In the genomic region with DNA sequence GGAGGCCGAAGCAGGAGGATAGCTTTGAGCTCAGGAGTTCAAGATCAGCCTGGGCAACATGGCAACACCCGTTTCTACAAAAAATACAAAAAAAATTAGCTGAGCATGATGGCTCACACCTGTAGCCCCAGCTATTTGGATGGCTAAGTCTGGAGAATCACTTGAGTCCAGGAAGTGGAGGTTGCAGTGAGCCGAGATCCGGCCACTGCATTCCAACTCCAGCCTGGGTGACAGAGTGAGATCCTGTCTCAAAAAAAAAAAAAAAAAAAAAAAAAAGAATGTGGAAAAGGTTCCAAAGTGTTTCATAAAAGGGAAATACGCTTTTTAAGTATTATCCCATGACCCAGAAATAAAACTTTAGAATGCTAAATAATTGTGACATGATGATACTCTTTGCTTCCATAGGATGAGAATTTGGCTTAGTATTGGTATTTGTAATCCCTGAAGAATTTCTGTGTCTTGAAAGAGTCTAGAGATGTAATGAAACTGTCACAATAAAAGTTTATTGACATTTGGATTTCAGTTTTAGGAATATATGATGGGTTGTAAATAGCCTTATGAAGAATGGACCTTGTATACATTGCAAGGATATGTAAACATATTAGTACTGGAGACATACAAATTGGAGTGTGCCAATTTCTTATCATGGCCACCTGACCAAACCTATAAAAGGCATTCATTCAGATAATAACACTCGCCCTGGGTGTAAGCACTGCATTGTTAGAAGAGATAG, we compare ENCODE assay signal across 1 cellular context.
TF ChIP-seq lines count a peak whose summit lies in the region.

No MANE protein-coding gene starts in this region.

TF ChIP-seq in HEK293, 187 proteins besides CTCF, POLR2A, EP300 and RAD21 (continued from another document and continues in another):
- TF ChIP-seq FEZF1 (tag by site-specific recombination; IDR thresholded peaks at IDR 0.05) (peak; percentile 79), BCL11A (tag by site-specific recombination; IDR thresholded peaks at IDR 0.05; ENCODE audit: low read depth) (no peak), HOXD13 (CRISPR knock-in tag; IDR thresholded peaks at IDR 0.05; ENCODE audit: borderline replicate concordance) (peak; percentile 68; the same call in 1 of the 2 replicates), ZNF561 (tag by site-specific recombination; IDR thresholded peaks at IDR 0.05; ENCODE audit: borderline replicate concordance) (no peak), ZNF146 (tag by site-specific recombination; IDR thresholded peaks at IDR 0.05) (no peak), ZNF560 (tag by site-specific recombination; IDR thresholded peaks at IDR 0.05; ENCODE audit: borderline replicate concordance) (no peak), GLI4 (tag by site-specific recombination; IDR thresholded peaks at IDR 0.05) (no peak), ZNF843 (tag by site-specific recombination; IDR thresholded peaks at IDR 0.05) (peak; percentile 90), ZBTB48 (tag by site-specific recombination; IDR thresholded peaks at IDR 0.05) (no peak), ZNF211 (tag by site-specific recombination; IDR thresholded peaks at IDR 0.05; ENCODE audit: low read depth) (no peak), ZNF302 (tag by site-specific recombination; IDR thresholded peaks at IDR 0.05; ENCODE audit: low read depth) (no peak), ZNF157 (tag by site-specific recombination; IDR thresholded peaks at IDR 0.05) (no peak), ZSCAN30 (tag by site-specific recombination; IDR thresholded peaks at IDR 0.05) (0 out of 2 replicates have a peak, but pooled peaks have one; percentile 22), ZEB2 (tag by site-specific recombination; IDR thresholded peaks at IDR 0.05) (no peak), ZNF747 (tag by site-specific recombination; IDR thresholded peaks at IDR 0.05) (no peak), ZSCAN23 (tag by site-specific recombination; IDR thresholded peaks at IDR 0.05) (no peak), HOXA7 (CRISPR knock-in tag; IDR thresholded peaks at IDR 0.05; ENCODE audit: borderline replicate concordance) (no peak), ZNF792 (tag by site-specific recombination; IDR thresholded peaks at IDR 0.05) (no peak), ZBTB1 (tag by site-specific recombination; IDR thresholded peaks at IDR 0.05) (no peak), SCRT1 (tag by site-specific recombination; IDR thresholded peaks at IDR 0.05; ENCODE audit: borderline replicate concordance) (no peak), ZNF610 (tag by site-specific recombination; IDR thresholded peaks at IDR 0.05; ENCODE audit: borderline replicate concordance) (0 out of 2 replicates have a peak, but pooled peaks have one; percentile 15), OSR2 (tag by site-specific recombination; IDR thresholded peaks at IDR 0.05) (peak; percentile 75; the same call in 1 of the 2 replicates), SCRT2 (tag by site-specific recombination; IDR thresholded peaks at IDR 0.05) (no peak), ZNF311 (tag by site-specific recombination; IDR thresholded peaks at IDR 0.05; ENCODE audit: borderline replicate concordance) (no peak), OVOL3 (tag by site-specific recombination; IDR thresholded peaks at IDR 0.05) (peak; percentile 70; the same call in 1 of the 2 replicates), KLF16 (tag by site-specific recombination; IDR thresholded peaks at IDR 0.05) (no peak; the same call in 1 of the 2 replicates), ZNF514 (tag by site-specific recombination; IDR thresholded peaks at IDR 0.05) (no peak), ZNF530 (tag by site-specific recombination; IDR thresholded peaks at IDR 0.05; ENCODE audit: low read depth) (no peak), ZNF677 (tag by site-specific recombination; IDR thresholded peaks at IDR 0.05) (no peak)
- TF ChIP-seq, protein P1, sequence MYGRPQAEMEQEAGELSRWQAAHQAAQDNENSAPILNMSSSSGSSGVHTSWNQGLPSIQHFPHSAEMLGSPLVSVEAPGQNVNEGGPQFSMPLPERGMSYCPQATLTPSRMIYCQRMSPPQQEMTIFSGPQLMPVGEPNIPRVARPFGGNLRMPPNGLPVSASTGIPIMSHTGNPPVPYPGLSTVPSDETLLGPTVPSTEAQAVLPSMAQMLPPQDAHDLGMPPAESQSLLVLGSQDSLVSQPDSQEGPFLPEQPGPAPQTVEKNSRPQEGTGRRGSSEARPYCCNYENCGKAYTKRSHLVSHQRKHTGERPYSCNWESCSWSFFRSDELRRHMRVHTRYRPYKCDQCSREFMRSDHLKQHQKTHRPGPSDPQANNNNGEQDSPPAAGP (tag by site-specific recombination; IDR thresholded peaks at IDR 0.05), result no peak
- TF ChIP-seq, protein P2, sequence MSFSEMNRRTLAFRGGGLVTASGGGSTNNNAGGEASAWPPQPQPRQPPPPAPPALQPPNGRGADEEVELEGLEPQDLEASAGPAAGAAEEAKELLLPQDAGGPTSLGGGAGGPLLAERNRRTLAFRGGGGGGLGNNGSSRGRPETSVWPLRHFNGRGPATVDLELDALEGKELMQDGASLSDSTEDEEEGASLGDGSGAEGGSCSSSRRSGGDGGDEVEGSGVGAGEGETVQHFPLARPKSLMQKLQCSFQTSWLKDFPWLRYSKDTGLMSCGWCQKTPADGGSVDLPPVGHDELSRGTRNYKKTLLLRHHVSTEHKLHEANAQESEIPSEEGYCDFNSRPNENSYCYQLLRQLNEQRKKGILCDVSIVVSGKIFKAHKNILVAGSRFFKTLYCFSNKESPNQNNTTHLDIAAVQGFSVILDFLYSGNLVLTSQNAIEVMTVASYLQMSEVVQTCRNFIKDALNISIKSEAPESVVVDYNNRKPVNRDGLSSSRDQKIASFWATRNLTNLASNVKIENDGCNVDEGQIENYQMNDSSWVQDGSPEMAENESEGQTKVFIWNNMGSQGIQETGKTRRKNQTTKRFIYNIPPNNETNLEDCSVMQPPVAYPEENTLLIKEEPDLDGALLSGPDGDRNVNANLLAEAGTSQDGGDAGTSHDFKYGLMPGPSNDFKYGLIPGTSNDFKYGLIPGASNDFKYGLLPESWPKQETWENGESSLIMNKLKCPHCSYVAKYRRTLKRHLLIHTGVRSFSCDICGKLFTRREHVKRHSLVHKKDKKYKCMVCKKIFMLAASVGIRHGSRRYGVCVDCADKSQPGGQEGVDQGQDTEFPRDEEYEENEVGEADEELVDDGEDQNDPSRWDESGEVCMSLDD (tag by site-specific recombination; IDR thresholded peaks at IDR 0.05), result no peak
- TF ChIP-seq, protein P3, sequence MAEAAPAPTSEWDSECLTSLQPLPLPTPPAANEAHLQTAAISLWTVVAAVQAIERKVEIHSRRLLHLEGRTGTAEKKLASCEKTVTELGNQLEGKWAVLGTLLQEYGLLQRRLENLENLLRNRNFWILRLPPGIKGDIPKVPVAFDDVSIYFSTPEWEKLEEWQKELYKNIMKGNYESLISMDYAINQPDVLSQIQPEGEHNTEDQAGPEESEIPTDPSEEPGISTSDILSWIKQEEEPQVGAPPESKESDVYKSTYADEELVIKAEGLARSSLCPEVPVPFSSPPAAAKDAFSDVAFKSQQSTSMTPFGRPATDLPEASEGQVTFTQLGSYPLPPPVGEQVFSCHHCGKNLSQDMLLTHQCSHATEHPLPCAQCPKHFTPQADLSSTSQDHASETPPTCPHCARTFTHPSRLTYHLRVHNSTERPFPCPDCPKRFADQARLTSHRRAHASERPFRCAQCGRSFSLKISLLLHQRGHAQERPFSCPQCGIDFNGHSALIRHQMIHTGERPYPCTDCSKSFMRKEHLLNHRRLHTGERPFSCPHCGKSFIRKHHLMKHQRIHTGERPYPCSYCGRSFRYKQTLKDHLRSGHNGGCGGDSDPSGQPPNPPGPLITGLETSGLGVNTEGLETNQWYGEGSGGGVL (tag by site-specific recombination; IDR thresholded peaks at IDR 0.05), result no peak
- TF ChIP-seq, protein P4, sequence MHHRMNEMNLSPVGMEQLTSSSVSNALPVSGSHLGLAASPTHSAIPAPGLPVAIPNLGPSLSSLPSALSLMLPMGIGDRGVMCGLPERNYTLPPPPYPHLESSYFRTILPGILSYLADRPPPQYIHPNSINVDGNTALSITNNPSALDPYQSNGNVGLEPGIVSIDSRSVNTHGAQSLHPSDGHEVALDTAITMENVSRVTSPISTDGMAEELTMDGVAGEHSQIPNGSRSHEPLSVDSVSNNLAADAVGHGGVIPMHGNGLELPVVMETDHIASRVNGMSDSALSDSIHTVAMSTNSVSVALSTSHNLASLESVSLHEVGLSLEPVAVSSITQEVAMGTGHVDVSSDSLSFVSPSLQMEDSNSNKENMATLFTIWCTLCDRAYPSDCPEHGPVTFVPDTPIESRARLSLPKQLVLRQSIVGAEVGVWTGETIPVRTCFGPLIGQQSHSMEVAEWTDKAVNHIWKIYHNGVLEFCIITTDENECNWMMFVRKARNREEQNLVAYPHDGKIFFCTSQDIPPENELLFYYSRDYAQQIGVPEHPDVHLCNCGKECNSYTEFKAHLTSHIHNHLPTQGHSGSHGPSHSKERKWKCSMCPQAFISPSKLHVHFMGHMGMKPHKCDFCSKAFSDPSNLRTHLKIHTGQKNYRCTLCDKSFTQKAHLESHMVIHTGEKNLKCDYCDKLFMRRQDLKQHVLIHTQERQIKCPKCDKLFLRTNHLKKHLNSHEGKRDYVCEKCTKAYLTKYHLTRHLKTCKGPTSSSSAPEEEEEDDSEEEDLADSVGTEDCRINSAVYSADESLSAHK (tag by site-specific recombination; IDR thresholded peaks at IDR 0.05), result peak; percentile 82
- TF ChIP-seq, protein P5, sequence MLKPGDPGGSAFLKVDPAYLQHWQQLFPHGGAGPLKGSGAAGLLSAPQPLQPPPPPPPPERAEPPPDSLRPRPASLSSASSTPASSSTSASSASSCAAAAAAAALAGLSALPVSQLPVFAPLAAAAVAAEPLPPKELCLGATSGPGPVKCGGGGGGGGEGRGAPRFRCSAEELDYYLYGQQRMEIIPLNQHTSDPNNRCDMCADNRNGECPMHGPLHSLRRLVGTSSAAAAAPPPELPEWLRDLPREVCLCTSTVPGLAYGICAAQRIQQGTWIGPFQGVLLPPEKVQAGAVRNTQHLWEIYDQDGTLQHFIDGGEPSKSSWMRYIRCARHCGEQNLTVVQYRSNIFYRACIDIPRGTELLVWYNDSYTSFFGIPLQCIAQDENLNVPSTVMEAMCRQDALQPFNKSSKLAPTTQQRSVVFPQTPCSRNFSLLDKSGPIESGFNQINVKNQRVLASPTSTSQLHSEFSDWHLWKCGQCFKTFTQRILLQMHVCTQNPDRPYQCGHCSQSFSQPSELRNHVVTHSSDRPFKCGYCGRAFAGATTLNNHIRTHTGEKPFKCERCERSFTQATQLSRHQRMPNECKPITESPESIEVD (tag by site-specific recombination; IDR thresholded peaks at IDR 0.05), result peak; percentile 88
- TF ChIP-seq, protein P6, sequence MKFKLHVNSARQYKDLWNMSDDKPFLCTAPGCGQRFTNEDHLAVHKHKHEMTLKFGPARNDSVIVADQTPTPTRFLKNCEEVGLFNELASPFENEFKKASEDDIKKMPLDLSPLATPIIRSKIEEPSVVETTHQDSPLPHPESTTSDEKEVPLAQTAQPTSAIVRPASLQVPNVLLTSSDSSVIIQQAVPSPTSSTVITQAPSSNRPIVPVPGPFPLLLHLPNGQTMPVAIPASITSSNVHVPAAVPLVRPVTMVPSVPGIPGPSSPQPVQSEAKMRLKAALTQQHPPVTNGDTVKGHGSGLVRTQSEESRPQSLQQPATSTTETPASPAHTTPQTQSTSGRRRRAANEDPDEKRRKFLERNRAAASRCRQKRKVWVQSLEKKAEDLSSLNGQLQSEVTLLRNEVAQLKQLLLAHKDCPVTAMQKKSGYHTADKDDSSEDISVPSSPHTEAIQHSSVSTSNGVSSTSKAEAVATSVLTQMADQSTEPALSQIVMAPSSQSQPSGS (tag by site-specific recombination; IDR thresholded peaks at IDR 0.05; ENCODE audit: low read depth), result no peak
- TF ChIP-seq, protein P7, sequence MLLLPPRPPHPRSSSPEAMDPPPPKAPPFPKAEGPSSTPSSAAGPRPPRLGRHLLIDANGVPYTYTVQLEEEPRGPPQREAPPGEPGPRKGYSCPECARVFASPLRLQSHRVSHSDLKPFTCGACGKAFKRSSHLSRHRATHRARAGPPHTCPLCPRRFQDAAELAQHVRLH (tag by site-specific recombination; IDR thresholded peaks at IDR 0.05), result peak; percentile 51
- TF ChIP-seq, protein P8, sequence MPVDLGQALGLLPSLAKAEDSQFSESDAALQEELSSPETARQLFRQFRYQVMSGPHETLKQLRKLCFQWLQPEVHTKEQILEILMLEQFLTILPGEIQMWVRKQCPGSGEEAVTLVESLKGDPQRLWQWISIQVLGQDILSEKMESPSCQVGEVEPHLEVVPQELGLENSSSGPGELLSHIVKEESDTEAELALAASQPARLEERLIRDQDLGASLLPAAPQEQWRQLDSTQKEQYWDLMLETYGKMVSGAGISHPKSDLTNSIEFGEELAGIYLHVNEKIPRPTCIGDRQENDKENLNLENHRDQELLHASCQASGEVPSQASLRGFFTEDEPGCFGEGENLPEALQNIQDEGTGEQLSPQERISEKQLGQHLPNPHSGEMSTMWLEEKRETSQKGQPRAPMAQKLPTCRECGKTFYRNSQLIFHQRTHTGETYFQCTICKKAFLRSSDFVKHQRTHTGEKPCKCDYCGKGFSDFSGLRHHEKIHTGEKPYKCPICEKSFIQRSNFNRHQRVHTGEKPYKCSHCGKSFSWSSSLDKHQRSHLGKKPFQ (tag by site-specific recombination; IDR thresholded peaks at IDR 0.05), result peak; percentile 78
- TF ChIP-seq, protein P9, sequence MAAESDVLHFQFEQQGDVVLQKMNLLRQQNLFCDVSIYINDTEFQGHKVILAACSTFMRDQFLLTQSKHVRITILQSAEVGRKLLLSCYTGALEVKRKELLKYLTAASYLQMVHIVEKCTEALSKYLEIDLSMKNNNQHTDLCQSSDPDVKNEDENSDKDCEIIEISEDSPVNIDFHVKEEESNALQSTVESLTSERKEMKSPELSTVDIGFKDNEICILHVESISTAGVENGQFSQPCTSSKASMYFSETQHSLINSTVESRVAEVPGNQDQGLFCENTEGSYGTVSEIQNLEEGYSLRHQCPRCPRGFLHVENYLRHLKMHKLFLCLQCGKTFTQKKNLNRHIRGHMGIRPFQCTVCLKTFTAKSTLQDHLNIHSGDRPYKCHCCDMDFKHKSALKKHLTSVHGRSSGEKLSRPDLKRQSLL (tag by site-specific recombination; IDR thresholded peaks at IDR 0.05), result no peak
- TF ChIP-seq, protein P10, sequence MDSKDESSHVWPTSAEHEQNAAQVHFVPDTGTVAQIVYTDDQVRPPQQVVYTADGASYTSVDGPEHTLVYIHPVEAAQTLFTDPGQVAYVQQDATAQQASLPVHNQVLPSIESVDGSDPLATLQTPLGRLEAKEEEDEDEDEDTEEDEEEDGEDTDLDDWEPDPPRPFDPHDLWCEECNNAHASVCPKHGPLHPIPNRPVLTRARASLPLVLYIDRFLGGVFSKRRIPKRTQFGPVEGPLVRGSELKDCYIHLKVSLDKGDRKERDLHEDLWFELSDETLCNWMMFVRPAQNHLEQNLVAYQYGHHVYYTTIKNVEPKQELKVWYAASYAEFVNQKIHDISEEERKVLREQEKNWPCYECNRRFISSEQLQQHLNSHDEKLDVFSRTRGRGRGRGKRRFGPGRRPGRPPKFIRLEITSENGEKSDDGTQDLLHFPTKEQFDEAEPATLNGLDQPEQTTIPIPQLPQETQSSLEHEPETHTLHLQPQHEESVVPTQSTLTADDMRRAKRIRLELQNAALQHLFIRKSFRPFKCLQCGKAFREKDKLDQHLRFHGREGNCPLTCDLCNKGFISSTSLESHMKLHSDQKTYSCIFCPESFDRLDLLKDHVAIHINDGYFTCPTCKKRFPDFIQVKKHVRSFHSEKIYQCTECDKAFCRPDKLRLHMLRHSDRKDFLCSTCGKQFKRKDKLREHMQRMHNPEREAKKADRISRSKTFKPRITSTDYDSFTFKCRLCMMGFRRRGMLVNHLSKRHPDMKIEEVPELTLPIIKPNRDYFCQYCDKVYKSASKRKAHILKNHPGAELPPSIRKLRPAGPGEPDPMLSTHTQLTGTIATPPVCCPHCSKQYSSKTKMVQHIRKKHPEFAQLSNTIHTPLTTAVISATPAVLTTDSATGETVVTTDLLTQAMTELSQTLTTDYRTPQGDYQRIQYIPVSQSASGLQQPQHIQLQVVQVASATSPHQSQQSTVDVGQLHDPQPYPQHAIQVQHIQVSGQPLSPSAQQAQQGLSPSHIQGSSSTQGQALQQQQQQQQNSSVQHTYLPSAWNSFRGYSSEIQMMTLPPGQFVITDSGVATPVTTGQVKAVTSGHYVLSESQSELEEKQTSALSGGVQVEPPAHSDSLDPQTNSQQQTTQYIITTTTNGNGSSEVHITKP (tag by site-specific recombination; IDR thresholded peaks at IDR 0.05), result no peak
